In genomic region chr6:41733349-41733706, GRCh38 we compare ENCODE assay signal across 7 cellular contexts. TPM values are rescaled to one million over a fixed set of nuclear protein-coding genes. Genes with fewer than 3 reads are reported as not detected.
A peak's percentile ranks its signal among the peaks of the same experiment; 100 is the strongest.
DNase-seq lines count a peak whose midpoint lies in the region; ATAC-seq and TF ChIP-seq lines count a peak whose summit lies in the region.

No MANE protein-coding gene starts in this region.

- peak overlapping the region; percentile 92 for H3K27ac Mint-ChIP-seq in T-helper 17 cell

- peak overlapping the region; percentile 81 to 87 (median 85) for H3K9ac ChIP-seq in skeletal muscle tissue (ENCODE audit: low read depth in 1 of 3, low read length in 3 of 3)

- H3K4me1 Mint-ChIP-seq in T-helper 17 cell: peaks cover 28% of the 10 kb centered on the region

- TF ChIP-seq CTCF in gastroesophageal sphincter (IDR thresholded peaks at IDR 0.05): no peak

- no peak for TF ChIP-seq POLR2A in gastroesophageal sphincter (IDR thresholded peaks at IDR 0.05)

- H3K27me3 ChIP-seq in gastroesophageal sphincter (no peaks in the 10 kb centered on the region), skeletal muscle tissue (ENCODE audit: control insufficient read depth in 3 of 3, insufficient read depth in 3 of 3, low read length in 3 of 3) (no peaks in the 10 kb centered on the region)

- 0% methylated on average over 1 of the region's 11 CpGs; no CpG with 5 or more reads in 1 of the 2 donors for WGBS in gastroesophageal sphincter (ENCODE audit: low coverage in 1 of 2), 2 donors

- H3K4me3 Mint-ChIP-seq in T-helper 17 cell: peak overlapping the region; percentile 87

- H3K27ac ChIP-seq in gastroesophageal sphincter: peak overlapping the region; percentile 89 to 99 (median 92)
- peak overlapping the region; percentile 95 for H3K27ac ChIP-seq in skeletal muscle tissue (ENCODE audit: low read depth, low read length)

- H3K9me3 ChIP-seq in T-helper 17 cell (ENCODE audit: control insufficient read depth, low read length, poor library complexity, severe bottlenecking): no peaks in the 10 kb centered on the region
- H3K9me3 ChIP-seq in gastroesophageal sphincter: no peaks in the 10 kb centered on the region
- H3K9me3 ChIP-seq in skeletal muscle tissue (ENCODE audit: control insufficient read depth in 3 of 3, low read length in 3 of 3): no peaks in the 10 kb centered on the region

- no peaks in the 10 kb centered on the region for H3K27me3 Mint-ChIP-seq in T-helper 17 cell

- H3K4me1 ChIP-seq in gastroesophageal sphincter (peaks cover 0 to 65% (median 14%) of the 10 kb centered on the region in 3 donors), skeletal muscle tissue (ENCODE audit: control insufficient read depth in 3 of 3, insufficient read depth in 3 of 3, low read length in 3 of 3) (peaks cover 57 to 63% (median 61%) of the 10 kb centered on the region in 3 donors)

- peak overlapping the region; percentile 64 to 99 for H3K4me3 ChIP-seq in gastroesophageal sphincter
- H3K4me3 ChIP-seq in skeletal muscle tissue (ENCODE audit: low read length in 3 of 3): peak overlapping the region; percentile 77 to 81 (median 78)

- no peaks in the 10 kb centered on the region for H3K36me3 Mint-ChIP-seq in T-helper 17 cell (ENCODE audit: low read depth)

- peak; percentile 0 for ATAC-seq in GM21717 (IDR thresholded peaks at IDR 0.05; ENCODE audit: unreplicated experiment)
- ATAC-seq in T-helper 17 cell: no peak
- no peak for ATAC-seq in gastroesophageal sphincter
- ATAC-seq in GM18868 (IDR thresholded peaks at IDR 0.05; ENCODE audit: unreplicated experiment): no peak

- TF ChIP-seq EP300 in gastroesophageal sphincter (IDR thresholded peaks at IDR 0.05): no peak

- DNase-seq in T-helper 17 cell (no peak), NCI-H2107 treated with DMSO at 0.1 percent for 48 hours (lab: John Stamatoyannopoulos, UW; ENCODE audit: unreplicated experiment) (no peak), HuH-7 (ENCODE audit: low spot score) (no peak)

- H3K36me3 ChIP-seq in gastroesophageal sphincter (peaks cover 0 to 3% of the 10 kb centered on the region in 2 donors), skeletal muscle tissue (ENCODE audit: control insufficient read depth in 3 of 3, insufficient read depth in 3 of 3, low read length in 3 of 3) (peaks cover 0 to 3% (median 0%) of the 10 kb centered on the region in 3 donors)

RNA-seq across cellular contexts. Expression of gene TFEB, which starts 2.1 kb away (rescaled TPM):
- total RNA-seq in T-helper 17 cell (10 to 100 TPM; 17.6 to 18.9 TPM), gastroesophageal sphincter (10 to 100 TPM; 16.6 to 42.8 (median 26.1) TPM), skeletal muscle tissue (7.8 TPM)

RNA-seq across cellular contexts. Expression of gene PGC, which starts 13.9 kb away (rescaled TPM):
- total RNA-seq in T-helper 17 cell: not detected
- under 1 TPM in 1 of 4 donors, not detected in 3; 0.62 TPM for total RNA-seq in gastroesophageal sphincter
- total RNA-seq in skeletal muscle tissue: 0.52 TPM

RNA-seq across cellular contexts. Expression of gene FRS3, which starts 46.4 kb away (rescaled TPM):
- total RNA-seq in T-helper 17 cell: 1 to 10 TPM; 5.2 to 6.9 TPM
- total RNA-seq in gastroesophageal sphincter: 1 to 10 TPM; 1.3 to 6.5 (median 4.0) TPM
- 1.6 TPM for total RNA-seq in skeletal muscle tissue

RNA-seq across cellular contexts. Expression of gene PRICKLE4, which starts 47.3 kb away (rescaled TPM):
- not detected for total RNA-seq in T-helper 17 cell
- total RNA-seq in gastroesophageal sphincter: 1 to 10 TPM in 3 of 4 donors, under 1 TPM in 1; 0.94 to 5.0 (median 2.3) TPM
- total RNA-seq in skeletal muscle tissue: 2.6 TPM

RNA-seq across cellular contexts. Expression of gene TOMM6, which starts 54.2 kb away (rescaled TPM):
- total RNA-seq in T-helper 17 cell (100 to 1,000 TPM in 1 of 2 donors, 10 to 100 TPM in 1; 99.1 to 111 TPM), gastroesophageal sphincter (100 to 1,000 TPM in 1 of 4 donors, 10 to 100 TPM in 3; 74.2 to 120 (median 91.3) TPM), skeletal muscle tissue (92.4 TPM)
